In the genomic region with DNA sequence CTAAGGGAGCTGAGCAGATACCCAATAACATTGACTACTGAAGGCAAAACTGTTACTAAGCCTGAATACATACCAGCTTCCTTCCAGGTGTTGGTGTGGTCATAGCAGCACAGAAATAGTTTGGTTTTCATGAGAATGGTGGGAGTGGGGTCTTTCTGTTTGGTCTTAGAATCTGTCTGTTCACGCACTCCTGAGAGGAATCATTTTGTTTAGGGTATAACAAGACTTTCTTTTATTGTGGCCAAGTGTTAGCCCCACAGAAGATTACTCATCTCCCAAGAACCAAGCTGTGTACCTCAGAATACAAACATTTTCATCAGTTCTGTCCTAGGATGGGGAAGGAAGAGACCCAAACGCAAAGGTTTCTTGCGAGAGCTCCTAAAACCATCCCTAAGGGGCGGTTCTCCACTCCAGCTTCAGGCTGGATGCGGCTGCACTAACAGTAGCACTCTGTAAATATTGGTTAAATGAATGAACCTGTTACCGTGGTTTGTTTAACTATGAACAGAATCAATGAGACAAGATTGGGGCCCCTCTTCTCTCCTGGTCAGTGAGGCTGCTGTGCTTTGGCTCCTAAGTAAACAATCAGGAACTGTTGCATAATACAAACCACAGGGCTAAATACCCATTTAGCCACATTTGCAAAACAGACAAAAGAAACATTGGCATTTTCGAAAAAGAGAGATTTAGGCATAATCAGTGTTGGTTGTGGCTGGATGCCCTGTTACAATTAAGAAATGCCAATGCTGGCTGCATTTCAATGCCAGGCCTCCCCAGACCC, we compare ENCODE assay signal across 1 cellular context.
TF ChIP-seq lines count a peak whose summit lies in the region.

No MANE protein-coding gene starts in this region.

TF ChIP-seq in HepG2, 621 proteins besides CTCF, POLR2A, EP300 and RAD21 (continued from another document and continues in another):
- TF ChIP-seq, protein P1, sequence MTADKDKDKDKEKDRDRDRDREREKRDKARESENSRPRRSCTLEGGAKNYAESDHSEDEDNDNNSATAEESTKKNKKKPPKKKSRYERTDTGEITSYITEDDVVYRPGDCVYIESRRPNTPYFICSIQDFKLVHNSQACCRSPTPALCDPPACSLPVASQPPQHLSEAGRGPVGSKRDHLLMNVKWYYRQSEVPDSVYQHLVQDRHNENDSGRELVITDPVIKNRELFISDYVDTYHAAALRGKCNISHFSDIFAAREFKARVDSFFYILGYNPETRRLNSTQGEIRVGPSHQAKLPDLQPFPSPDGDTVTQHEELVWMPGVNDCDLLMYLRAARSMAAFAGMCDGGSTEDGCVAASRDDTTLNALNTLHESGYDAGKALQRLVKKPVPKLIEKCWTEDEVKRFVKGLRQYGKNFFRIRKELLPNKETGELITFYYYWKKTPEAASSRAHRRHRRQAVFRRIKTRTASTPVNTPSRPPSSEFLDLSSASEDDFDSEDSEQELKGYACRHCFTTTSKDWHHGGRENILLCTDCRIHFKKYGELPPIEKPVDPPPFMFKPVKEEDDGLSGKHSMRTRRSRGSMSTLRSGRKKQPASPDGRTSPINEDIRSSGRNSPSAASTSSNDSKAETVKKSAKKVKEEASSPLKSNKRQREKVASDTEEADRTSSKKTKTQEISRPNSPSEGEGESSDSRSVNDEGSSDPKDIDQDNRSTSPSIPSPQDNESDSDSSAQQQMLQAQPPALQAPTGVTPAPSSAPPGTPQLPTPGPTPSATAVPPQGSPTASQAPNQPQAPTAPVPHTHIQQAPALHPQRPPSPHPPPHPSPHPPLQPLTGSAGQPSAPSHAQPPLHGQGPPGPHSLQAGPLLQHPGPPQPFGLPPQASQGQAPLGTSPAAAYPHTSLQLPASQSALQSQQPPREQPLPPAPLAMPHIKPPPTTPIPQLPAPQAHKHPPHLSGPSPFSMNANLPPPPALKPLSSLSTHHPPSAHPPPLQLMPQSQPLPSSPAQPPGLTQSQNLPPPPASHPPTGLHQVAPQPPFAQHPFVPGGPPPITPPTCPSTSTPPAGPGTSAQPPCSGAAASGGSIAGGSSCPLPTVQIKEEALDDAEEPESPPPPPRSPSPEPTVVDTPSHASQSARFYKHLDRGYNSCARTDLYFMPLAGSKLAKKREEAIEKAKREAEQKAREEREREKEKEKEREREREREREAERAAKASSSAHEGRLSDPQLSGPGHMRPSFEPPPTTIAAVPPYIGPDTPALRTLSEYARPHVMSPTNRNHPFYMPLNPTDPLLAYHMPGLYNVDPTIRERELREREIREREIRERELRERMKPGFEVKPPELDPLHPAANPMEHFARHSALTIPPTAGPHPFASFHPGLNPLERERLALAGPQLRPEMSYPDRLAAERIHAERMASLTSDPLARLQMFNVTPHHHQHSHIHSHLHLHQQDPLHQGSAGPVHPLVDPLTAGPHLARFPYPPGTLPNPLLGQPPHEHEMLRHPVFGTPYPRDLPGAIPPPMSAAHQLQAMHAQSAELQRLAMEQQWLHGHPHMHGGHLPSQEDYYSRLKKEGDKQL (CRISPR knock-in tag; IDR thresholded peaks at IDR 0.05; ENCODE audit: low read depth): peak; percentile 99
- TF ChIP-seq, protein P2, sequence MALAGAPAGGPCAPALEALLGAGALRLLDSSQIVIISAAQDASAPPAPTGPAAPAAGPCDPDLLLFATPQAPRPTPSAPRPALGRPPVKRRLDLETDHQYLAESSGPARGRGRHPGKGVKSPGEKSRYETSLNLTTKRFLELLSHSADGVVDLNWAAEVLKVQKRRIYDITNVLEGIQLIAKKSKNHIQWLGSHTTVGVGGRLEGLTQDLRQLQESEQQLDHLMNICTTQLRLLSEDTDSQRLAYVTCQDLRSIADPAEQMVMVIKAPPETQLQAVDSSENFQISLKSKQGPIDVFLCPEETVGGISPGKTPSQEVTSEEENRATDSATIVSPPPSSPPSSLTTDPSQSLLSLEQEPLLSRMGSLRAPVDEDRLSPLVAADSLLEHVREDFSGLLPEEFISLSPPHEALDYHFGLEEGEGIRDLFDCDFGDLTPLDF (CRISPR knock-in tag; IDR thresholded peaks at IDR 0.05): no peak
- peak; percentile 82 for TF ChIP-seq PPARG (CRISPR knock-in tag; conservative IDR thresholded peaks at IDR 0.05)
- TF ChIP-seq, protein P3, sequence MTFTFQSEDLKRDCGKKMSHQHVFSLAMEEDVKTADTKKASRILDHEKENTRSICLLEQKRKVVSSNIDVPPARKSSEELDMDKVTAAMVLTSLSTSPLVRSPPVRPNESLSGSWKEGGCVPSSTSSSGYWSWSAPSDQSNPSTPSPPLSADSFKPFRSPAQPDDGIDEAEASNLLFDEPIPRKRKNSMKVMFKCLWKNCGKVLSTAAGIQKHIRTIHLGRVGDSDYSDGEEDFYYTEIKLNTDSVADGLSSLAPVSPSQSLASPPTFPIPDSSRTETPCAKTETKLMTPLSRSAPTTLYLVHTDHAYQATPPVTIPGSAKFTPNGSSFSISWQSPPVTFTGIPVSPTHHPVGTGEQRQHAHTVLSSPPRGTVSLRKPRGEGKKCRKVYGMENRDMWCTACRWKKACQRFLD (CRISPR knock-in tag; IDR thresholded peaks at IDR 0.05; ENCODE audit: borderline replicate concordance): no peak
- TF ChIP-seq ZNF431 (CRISPR knock-in tag; IDR thresholded peaks at IDR 0.05; ENCODE audit: borderline replicate concordance, low read depth): peak; percentile 94; the same call in 1 of the 2 replicates
- peak; percentile 83 for TF ChIP-seq PATZ1 (CRISPR knock-in tag; IDR thresholded peaks at IDR 0.05)
- TF ChIP-seq ZNF34 (CRISPR knock-in tag; IDR thresholded peaks at IDR 0.05; ENCODE audit: borderline replicate concordance): no peak
- no peak for TF ChIP-seq AGO2 (optimal IDR thresholded peaks at IDR 0.05; ENCODE audit: low read depth, low read length)
- TF ChIP-seq, protein P4, sequence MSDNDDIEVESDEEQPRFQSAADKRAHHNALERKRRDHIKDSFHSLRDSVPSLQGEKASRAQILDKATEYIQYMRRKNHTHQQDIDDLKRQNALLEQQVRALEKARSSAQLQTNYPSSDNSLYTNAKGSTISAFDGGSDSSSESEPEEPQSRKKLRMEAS (IDR thresholded peaks at IDR 0.05): peak; percentile 63
- no peak for TF ChIP-seq ZNF841 (CRISPR knock-in tag; IDR thresholded peaks at IDR 0.05; ENCODE audit: borderline replicate concordance)
- TF ChIP-seq ZNF770 (CRISPR knock-in tag; IDR thresholded peaks at IDR 0.05): peak; percentile 53
- no peak for TF ChIP-seq ZNF660 (CRISPR knock-in tag; IDR thresholded peaks at IDR 0.05; ENCODE audit: borderline replicate concordance, low read depth)
- peak; percentile 93 for TF ChIP-seq BCL6 (CRISPR knock-in tag; IDR thresholded peaks at IDR 0.05)
- peak; percentile 82; the same call in 1 of the 2 replicates for TF ChIP-seq ZNF761 (CRISPR knock-in tag; conservative IDR thresholded peaks at IDR 0.05)
- no peak for TF ChIP-seq ZNF720 (CRISPR knock-in tag; IDR thresholded peaks at IDR 0.05)
- peak; percentile 48; the same call in 1 of the 2 replicates for TF ChIP-seq NR2C2 (CRISPR knock-in tag; IDR thresholded peaks at IDR 0.05; ENCODE audit: borderline replicate concordance)
- TF ChIP-seq TSC22D2 (CRISPR knock-in tag; IDR thresholded peaks at IDR 0.05; ENCODE audit: borderline replicate concordance): 0 out of 2 replicates have a peak, but pooled peaks have one; percentile 65
- TF ChIP-seq HNRNPUL1 (IDR thresholded peaks at IDR 0.05; ENCODE audit: low read depth, low read length): no peak
- no peak for TF ChIP-seq CHCHD3 (CRISPR knock-in tag; IDR thresholded peaks at IDR 0.05)
- 0 out of 2 replicates have a peak, but pooled peaks have one; percentile 47 for TF ChIP-seq PHF8 (CRISPR knock-in tag; IDR thresholded peaks at IDR 0.05)
- peak; percentile 84; the same call in 1 of the 2 replicates for TF ChIP-seq SP140L (CRISPR knock-in tag; IDR thresholded peaks at IDR 0.05; ENCODE audit: borderline replicate concordance)
- TF ChIP-seq IKZF5 (CRISPR knock-in tag; IDR thresholded peaks at IDR 0.05): peak; percentile 97
- TF ChIP-seq DR1 (CRISPR knock-in tag; IDR thresholded peaks at IDR 0.05): no peak
- peak; percentile 100 for TF ChIP-seq GFI1 (CRISPR knock-in tag; IDR thresholded peaks at IDR 0.05; ENCODE audit: borderline replicate concordance)
- TF ChIP-seq ZNF776 (CRISPR knock-in tag; IDR thresholded peaks at IDR 0.05): no peak
- TF ChIP-seq SYNCRIP (IDR thresholded peaks at IDR 0.05; ENCODE audit: insufficient read depth, low read depth, low read length): no peak
- TF ChIP-seq HMGXB4 (CRISPR knock-in tag; IDR thresholded peaks at IDR 0.05; ENCODE audit: borderline replicate concordance in 1 of 2, low read depth in 1 of 2): peak in 1 of 2 experiments; percentile 58; a peak in 1 of 4 replicates
- TF ChIP-seq NFIC (IDR thresholded peaks at IDR 0.05; ENCODE audit: low read length): peak; percentile 94
- TF ChIP-seq CREB1 (IDR thresholded peaks at IDR 0.05): no peak
- peak; percentile 79 for TF ChIP-seq CREB1 (CRISPR knock-in tag; IDR thresholded peaks at IDR 0.05)
- peak; percentile 97 for TF ChIP-seq ZNF292 (CRISPR knock-in tag; IDR thresholded peaks at IDR 0.05; ENCODE audit: borderline replicate concordance, low read depth)
- TF ChIP-seq ATF1 (CRISPR knock-in tag; IDR thresholded peaks at IDR 0.05): peak; percentile 80
- TF ChIP-seq YEATS4 (CRISPR knock-in tag; IDR thresholded peaks at IDR 0.05; ENCODE audit: borderline replicate concordance): peak; percentile 78
- 0 out of 2 replicates have a peak, but pooled peaks have one; percentile 71 for TF ChIP-seq ZNF629 (CRISPR knock-in tag; conservative IDR thresholded peaks at IDR 0.05)
- peak; percentile 60; the same call in 1 of the 2 replicates for TF ChIP-seq ZC3H13 (CRISPR knock-in tag; IDR thresholded peaks at IDR 0.05)
- TF ChIP-seq, protein P5, sequence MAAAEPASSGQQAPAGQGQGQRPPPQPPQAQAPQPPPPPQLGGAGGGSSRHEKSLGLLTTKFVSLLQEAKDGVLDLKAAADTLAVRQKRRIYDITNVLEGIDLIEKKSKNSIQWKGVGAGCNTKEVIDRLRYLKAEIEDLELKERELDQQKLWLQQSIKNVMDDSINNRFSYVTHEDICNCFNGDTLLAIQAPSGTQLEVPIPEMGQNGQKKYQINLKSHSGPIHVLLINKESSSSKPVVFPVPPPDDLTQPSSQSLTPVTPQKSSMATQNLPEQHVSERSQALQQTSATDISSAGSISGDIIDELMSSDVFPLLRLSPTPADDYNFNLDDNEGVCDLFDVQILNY (CRISPR knock-in tag; conservative IDR thresholded peaks at IDR 0.05): no peak
- TF ChIP-seq SETDB1 (CRISPR knock-in tag; IDR thresholded peaks at IDR 0.05; ENCODE audit: borderline replicate concordance): no peak
- peak; percentile 88; the same call in 1 of the 2 replicates for TF ChIP-seq HOXD1 (CRISPR knock-in tag; IDR thresholded peaks at IDR 0.05)
- no peak for TF ChIP-seq TBP (CRISPR knock-in tag; IDR thresholded peaks at IDR 0.05)
- TF ChIP-seq HNF4A (CRISPR knock-in tag; IDR thresholded peaks at IDR 0.05): peak; percentile 76
- TF ChIP-seq DPF2 (CRISPR knock-in tag; IDR thresholded peaks at IDR 0.05; ENCODE audit: borderline replicate concordance, low read depth): peak; percentile 95
